In genomic region chr5:39469173-39469572, GRCh38 we compare ENCODE assay signal across 17 cellular contexts. TPM values are rescaled to one million over a fixed set of nuclear protein-coding genes. Genes with fewer than 3 reads are reported as not detected.
"Had no signal": no experiment of that assay in that cellular context is flagged by ENCODE, and none has a peak within 500 bp of the region (broad histone marks: within the 10 kb centered on the region; RNA-seq: fewer than 3 reads in every experiment).

No MANE protein-coding gene starts in this region.

- DNase-seq: activated CD4-positive, alpha-beta T cell treated with anti-CD3 and anti-CD28 coated beads, Interleukin-2, amount 50 U/mL, for 1 hour; activated CD4-positive, CD25-positive, alpha-beta regulatory T cell treated with anti-CD3 and anti-CD28 coated beads, Interleukin-2, amount 50 U/mL, for 72 hours; activated CD8-positive, alpha-beta memory T cell treated with anti-CD3 and anti-CD28 coated beads, Interleukin-2, amount 50 U/mL, for 4 hours; activated naive CD4-positive, alpha-beta T cell treated with anti-CD3 and anti-CD28 coated beads for 36 hours; activated T-cell treated with anti-CD3 and anti-CD28 coated beads, Interleukin-2, amount 50 U/mL, for 4 hours; anterior cingulate cortex; caudate nucleus; endodermal cell; hippocampal formation; islet precursor cell; left colon; nephron progenitor cell; nucleus accumbens; sigmoid colon; stimulated activated naive B cell treated with anti-CD40 and anti-IgM and Interleukin-4, amounts not matched to agents 10 μg/mL and 1 μg/mL and 100 μg/mL, for 72 hours; T-helper 2 cell had no signal

- H3K27me3 ChIP-seq: sigmoid colon had no signal

- H3K4me3 ChIP-seq: sigmoid colon had no signal

- ATAC-seq: activated T-cell treated with anti-CD3 and anti-CD28 coated beads, Interleukin-2, amount 50 U/mL, for 4 hours; left colon; stimulated activated naive B cell treated with anti-CD40 and anti-IgM and Interleukin-4, amounts not matched to agents 10 μg/mL and 1 μg/mL and 100 μg/mL, for 72 hours had no signal

- H3K9me3 ChIP-seq: sigmoid colon had no signal

- H3K4me1 ChIP-seq: sigmoid colon had no signal

- H3K27ac ChIP-seq: epithelial cell of prostate had no signal

- H3K36me3 ChIP-seq: sigmoid colon had no signal

RNA-seq across cellular contexts. Expression of gene DAB2, which starts 44.4 kb away (rescaled TPM):
- total RNA-seq: activated naive CD4-positive, alpha-beta T cell treated with anti-CD3 and anti-CD28 coated beads for 36 hours had no signal
